Comparison of ENCODE assay signal across 8 cellular contexts in the genomic region with DNA sequence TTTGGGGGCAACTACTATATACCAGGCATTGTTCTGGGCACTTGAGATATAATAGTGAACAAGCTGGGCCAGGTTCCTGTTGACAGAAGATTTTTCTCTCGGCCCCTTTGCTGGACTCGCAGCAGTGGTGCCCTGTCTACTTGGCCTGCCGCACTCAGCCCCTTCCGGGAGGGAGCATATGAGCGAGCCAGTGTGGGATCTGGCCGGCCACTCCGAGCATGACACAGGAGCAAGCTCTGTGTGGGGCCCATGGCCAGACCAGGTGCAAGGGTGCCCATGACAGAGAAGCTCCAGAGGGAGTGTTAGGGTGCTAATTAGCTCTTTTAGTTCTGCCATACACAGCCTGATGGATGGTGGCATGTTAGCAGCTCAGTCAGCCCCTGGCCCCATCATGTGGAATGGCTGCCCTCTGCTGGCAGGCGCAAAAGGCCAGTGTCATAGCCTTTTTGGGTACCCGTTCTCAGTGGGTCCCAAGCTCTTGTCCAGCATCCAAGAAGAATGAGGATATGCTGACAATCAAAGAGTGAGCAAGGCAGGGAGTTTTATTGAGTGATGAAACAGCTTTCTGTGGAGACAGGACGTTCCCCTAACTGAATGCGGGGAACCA. TPM values are rescaled to one million over a fixed set of nuclear protein-coding genes. Genes with fewer than 3 reads are reported as not detected.
DNase-seq lines count a peak whose midpoint lies in the region; ATAC-seq and TF ChIP-seq lines count a peak whose summit lies in the region.
"Had no signal": no experiment of that assay in that cellular context is flagged by ENCODE, and none has a peak within 500 bp of the region (broad histone marks: within the 10 kb centered on the region; RNA-seq: fewer than 3 reads in every experiment).

No MANE protein-coding gene starts in this region.

- H2BK12ac ChIP-seq in neuronal stem cell (ENCODE audit: low read length) = no peak overlapping the region

- no peaks in the 10 kb centered on the region for H3K36me3 ChIP-seq in MM.1S (replicated peaks; ENCODE audit: insufficient read depth, low read length)
- no peaks in the 10 kb centered on the region for H3K36me3 ChIP-seq in neuronal stem cell (replicated peaks in 1 of 2; ENCODE audit: control insufficient read depth in 2 of 2, insufficient read depth in 2 of 2, low read length in 2 of 2)

- no peak overlapping the region for H3K4ac ChIP-seq in neuronal stem cell (ENCODE audit: low read length)

- H3K79me1 ChIP-seq in neuronal stem cell (ENCODE audit: low read depth, low read length) = no peaks in the 10 kb centered on the region

- H3K23ac ChIP-seq in neuronal stem cell (ENCODE audit: low read depth, low read length, poor library complexity) = no peak overlapping the region

- H3K14ac ChIP-seq in neuronal stem cell (ENCODE audit: low read length) = peak overlapping the region; percentile 47

- no peak overlapping the region for H3K18ac ChIP-seq in neuronal stem cell (ENCODE audit: low read length)

- H3K27ac ChIP-seq in MM.1S (ENCODE audit: low read length) (no peak overlapping the region), dorsolateral prefrontal cortex (no peak overlapping the region), neuronal stem cell (replicated peaks; ENCODE audit: low read length) (no peak overlapping the region)

- no peak overlapping the region for H2BK5ac ChIP-seq in neuronal stem cell (ENCODE audit: low read length)

- H3K9me3 ChIP-seq in MM.1S (replicated peaks; ENCODE audit: insufficient read depth, low read length) (no peaks in the 10 kb centered on the region), neuronal stem cell (replicated peaks in 1 of 2; ENCODE audit: control insufficient read depth in 2 of 2, insufficient read depth in 1 of 2, low read depth in 1 of 2, low read length in 2 of 2) (no peaks in the 10 kb centered on the region)

- DNase-seq in MM.1S (peak; percentile 17), dorsolateral prefrontal cortex (peak in 1 of 10 donors; percentile 48), neuronal stem cell (ENCODE audit: low spot score) (no peak)

- no peaks in the 10 kb centered on the region for H3F3A ChIP-seq in MM.1S (ENCODE audit: insufficient read depth, low read length)

- ATAC-seq in GM21515 (IDR thresholded peaks at IDR 0.05; ENCODE audit: unreplicated experiment) (no peak), GM18870 (IDR thresholded peaks at IDR 0.05; ENCODE audit: unreplicated experiment) (no peak), GM21529 (IDR thresholded peaks at IDR 0.05; ENCODE audit: unreplicated experiment) (no peak)

- WGBS in neuronal stem cell (ENCODE audit: extremely low coverage in 2 of 2, insufficient read length in 2 of 2, insufficient replicate concordance in 1 of 2), 2 donors = no CpG with 5 or more reads among the region's 11 CpGs

- H3K9ac ChIP-seq in MM.1S (ENCODE audit: low read length) (no peak overlapping the region), neuronal stem cell (ENCODE audit: low read depth, low read length, poor library complexity) (no peak overlapping the region)

- H2BK120ac ChIP-seq in neuronal stem cell (ENCODE audit: low read depth, low read length) = no peak overlapping the region

- H3K4me2 ChIP-seq in MM.1S (ENCODE audit: low read depth, low read length) = no peak overlapping the region
- no peak overlapping the region for H3K4me2 ChIP-seq in neuronal stem cell (ENCODE audit: insufficient read depth, low read length, poor library complexity, severe bottlenecking)

- H3K4me3 ChIP-seq in GM12875 (ENCODE audit: low read depth, low read length) = no peak overlapping the region
- H3K4me3 ChIP-seq in MM.1S (ENCODE audit: low read length) = no peak overlapping the region
- no peak overlapping the region for H3K4me3 ChIP-seq in dorsolateral prefrontal cortex
- no peak overlapping the region for H3K4me3 ChIP-seq in neuronal stem cell (ENCODE audit: low read length in 2 of 2)

- no peaks in the 10 kb centered on the region for H3K79me2 ChIP-seq in MM.1S (ENCODE audit: low read length)

- peak overlapping the region; percentile 26 for H4K91ac ChIP-seq in neuronal stem cell (ENCODE audit: low read depth, low read length, poor library complexity)

- TF ChIP-seq CTCF in GM12875 (IDR thresholded peaks at IDR 0.05; ENCODE audit: borderline replicate concordance, insufficient read depth, low read depth, low read length) (peak; percentile 48), MM.1S (IDR thresholded peaks at IDR 0.05; ENCODE audit: low read length) (peak; percentile 41), dorsolateral prefrontal cortex (IDR thresholded peaks at IDR 0.05 in 54 of 56, conservative IDR thresholded peaks at IDR 0.05 in 2 of 56; ENCODE audit: low read depth in 1 of 56, partially characterized antibody in 56 of 56) (peak in 53 of 56 donors; percentile 13 to 74 (median 49))

- H2BK15ac ChIP-seq in neuronal stem cell (ENCODE audit: low read length) = no peak overlapping the region

- H3K27me3 ChIP-seq in MM.1S (replicated peaks; ENCODE audit: insufficient read depth, low read length) = no peaks in the 10 kb centered on the region
- H3K27me3 ChIP-seq in dorsolateral prefrontal cortex = no peaks in the 10 kb centered on the region
- no peaks in the 10 kb centered on the region for H3K27me3 ChIP-seq in neuronal stem cell (ENCODE audit: control insufficient read depth in 3 of 3, insufficient read depth in 3 of 3, low read depth in 1 of 3, low read length in 3 of 3)

- no peaks in the 10 kb centered on the region for H4K20me1 ChIP-seq in MM.1S (ENCODE audit: insufficient read depth, low read length)

- H2AFZ ChIP-seq in MM.1S (ENCODE audit: low read length) = no peak overlapping the region
- H2AFZ ChIP-seq in neuronal stem cell (ENCODE audit: low read length) = no peak overlapping the region

- H4K8ac ChIP-seq in neuronal stem cell (ENCODE audit: low read depth, low read length) = no peak overlapping the region

- intact Hi-C loops in dorsolateral prefrontal cortex (cut with DNase I) = loop anchor here (2.0 to 10.0 kb wide), 3 partner anchors 59 to 349 kb away; a partner anchor contains a TSS

- no peaks in the 10 kb centered on the region for H3K9me2 ChIP-seq in MM.1S (replicated peaks; ENCODE audit: insufficient read depth, low read length)

- H2AK5ac ChIP-seq in neuronal stem cell (ENCODE audit: low read depth, low read length) = no peak overlapping the region

- H3K4me1 ChIP-seq in MM.1S (ENCODE audit: low read length) (no peaks in the 10 kb centered on the region), neuronal stem cell (ENCODE audit: control insufficient read depth in 2 of 2, insufficient read depth in 1 of 2, low read depth in 1 of 2, low read length in 2 of 2) (peaks cover 0 to 2% of the 10 kb centered on the region in 2 donors)

RNA-seq across cellular contexts. Expression of a gene that starts 9.3 kb away (rescaled TPM):
- 1 to 10 TPM in 34 of 120 experiments, under 1 TPM in 86; 0.10 to 2.2 (median 0.78) TPM for total RNA-seq in dorsolateral prefrontal cortex
- polyA plus RNA-seq in neuronal stem cell (2013, experiment 1 of 2) = 0.01 TPM
- polyA plus RNA-seq in neuronal stem cell (2013, experiment 2 of 2) = 0.01 TPM
- total RNA-seq: RPMI7951 had no signal
